ENCODE assay signal across 11 cellular contexts in the genomic region with DNA sequence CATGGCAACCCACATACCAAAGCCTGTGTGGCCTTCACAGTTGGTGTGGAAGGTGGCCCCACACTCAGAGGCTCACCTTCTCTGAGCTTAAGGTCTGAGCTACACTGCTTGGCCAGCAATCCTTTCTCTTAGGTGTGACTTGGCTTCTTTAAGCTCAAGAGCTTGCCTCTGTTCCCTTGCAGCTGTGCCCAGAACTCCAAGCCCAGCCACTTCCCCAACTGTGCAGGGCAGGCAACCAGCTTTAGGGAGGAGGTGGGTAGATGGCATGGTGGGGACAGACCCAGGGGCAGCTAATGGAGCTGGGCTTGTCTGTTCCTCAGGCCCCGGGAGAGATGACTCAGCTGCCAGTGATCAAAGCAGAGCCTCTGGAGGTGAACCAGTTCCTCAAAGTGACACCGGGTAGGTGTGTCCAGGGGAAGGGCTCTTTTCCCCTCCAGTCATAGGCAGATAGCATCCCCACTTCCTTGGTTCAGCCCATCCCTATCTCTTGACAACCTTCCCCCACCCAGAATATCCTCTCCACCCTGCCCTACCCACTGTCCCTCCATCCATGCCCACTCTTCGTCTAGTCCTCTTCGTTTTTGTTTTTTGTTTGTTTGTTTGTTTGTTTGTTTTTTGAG. TPM values are rescaled to one million over a fixed set of nuclear protein-coding genes. Genes with fewer than 3 reads are reported as not detected.
DNase-seq lines count a peak whose midpoint lies in the region; ATAC-seq and TF ChIP-seq lines count a peak whose summit lies in the region.
"Had no signal": no experiment of that assay in that cellular context is flagged by ENCODE, and none has a peak within 500 bp of the region (broad histone marks: within the 10 kb centered on the region; RNA-seq: fewer than 3 reads in every experiment).

No MANE protein-coding gene starts in this region.

- H3K4me1 Mint-ChIP-seq in activated T-helper 17 cell treated with anti-CD3 and anti-CD28 coated beads, Interleukin-2, amount 50 U/mL, for 72 hours: peaks cover 5% of the 10 kb centered on the region

- in situ Hi-C loops in KBM-7 (cut with MboI; ENCODE audit: low pct_unique_long_range_greater_than_20kb, low sequenced_read_pairs): no loop called here

- TF ChIP-seq CTCF in BE2C (IDR thresholded peaks at IDR 0.05; ENCODE audit: low read depth, low read length): no peak

- H3K4me3 ChIP-seq in BE2C (ENCODE audit: low read depth, low read length): no peak overlapping the region

- peak; percentile 69 for ATAC-seq in GM19452 (IDR thresholded peaks at IDR 0.05; ENCODE audit: unreplicated experiment)
- peak; percentile 12 for ATAC-seq in activated T-helper 17 cell treated with anti-CD3 and anti-CD28 coated beads, Interleukin-2, amount 50 U/mL, for 72 hours (replicated peaks)
- no peak for ATAC-seq in HG03159 (IDR thresholded peaks at IDR 0.05; ENCODE audit: unreplicated experiment)
- no peak for ATAC-seq in HG02763 (IDR thresholded peaks at IDR 0.05; ENCODE audit: unreplicated experiment)
- ATAC-seq: naive thymus-derived CD8-positive, alpha-beta T cell had no signal

- no peak overlapping the region for H3K4me3 Mint-ChIP-seq in activated T-helper 17 cell treated with anti-CD3 and anti-CD28 coated beads, Interleukin-2, amount 50 U/mL, for 72 hours
- H3K4me3 Mint-ChIP-seq: CD4-positive, alpha-beta T cell had no signal

- DNase-seq in BE2C (peak; percentile 29), KBM-7 (peak; percentile 63), AG08395 (ENCODE audit: low spot score) (no peak), kidney glomerular epithelial cell (lab: John Stamatoyannopoulos, UW) (no peak)
- DNase-seq: CD4-positive, alpha-beta T cell; central memory CD4-positive, alpha-beta T cell; naive thymus-derived CD8-positive, alpha-beta T cell had no signal

- no peaks in the 10 kb centered on the region for H3K9me3 Mint-ChIP-seq in activated T-helper 17 cell treated with anti-CD3 and anti-CD28 coated beads, Interleukin-2, amount 50 U/mL, for 72 hours
- H3K9me3 Mint-ChIP-seq: CD4-positive, alpha-beta T cell; naive thymus-derived CD8-positive, alpha-beta T cell had no signal

- H3K27me3 Mint-ChIP-seq in activated T-helper 17 cell treated with anti-CD3 and anti-CD28 coated beads, Interleukin-2, amount 50 U/mL, for 72 hours: no peaks in the 10 kb centered on the region
- H3K27me3 Mint-ChIP-seq: CD4-positive, alpha-beta T cell had no signal

- no peak overlapping the region for H3K27ac Mint-ChIP-seq in activated T-helper 17 cell treated with anti-CD3 and anti-CD28 coated beads, Interleukin-2, amount 50 U/mL, for 72 hours
- H3K27ac Mint-ChIP-seq: CD4-positive, alpha-beta T cell had no signal

- no peaks in the 10 kb centered on the region for H3K9me3 ChIP-seq in BE2C

- no peaks in the 10 kb centered on the region for H3K36me3 ChIP-seq in BE2C

- H3K4me1 ChIP-seq in BE2C: no peaks in the 10 kb centered on the region

- no peaks in the 10 kb centered on the region for H3K27me3 ChIP-seq in BE2C

- H3K36me3 Mint-ChIP-seq in activated T-helper 17 cell treated with anti-CD3 and anti-CD28 coated beads, Interleukin-2, amount 50 U/mL, for 72 hours (ENCODE audit: low read depth): no peaks in the 10 kb centered on the region
- H3K36me3 Mint-ChIP-seq: naive thymus-derived CD8-positive, alpha-beta T cell had no signal

RNA-seq across cellular contexts. Expression of a gene that starts 32.3 kb away (rescaled TPM):
- polyA plus RNA-seq in BE2C (2012; ENCODE audit: insufficient read depth, insufficient read length, low read depth): 0.42 TPM
- total RNA-seq in activated T-helper 17 cell treated with anti-CD3 and anti-CD28 coated beads, Interleukin-2, amount 50 U/mL, for 72 hours: not detected
- total RNA-seq: CD4-positive, alpha-beta T cell; naive thymus-derived CD8-positive, alpha-beta T cell had no signal
- polyA plus RNA-seq: naive thymus-derived CD8-positive, alpha-beta T cell had no signal

RNA-seq across cellular contexts. Expression of a gene that starts 37.5 kb away (rescaled TPM):
- 74.7 TPM for polyA plus RNA-seq in BE2C (2012; ENCODE audit: insufficient read depth, insufficient read length, low read depth)
- total RNA-seq in activated T-helper 17 cell treated with anti-CD3 and anti-CD28 coated beads, Interleukin-2, amount 50 U/mL, for 72 hours: 100 to 1,000 TPM in 1 of 2 donors, 10 to 100 TPM in 1; 78.9 to 100 TPM

Comparison
In these comparisons a context has a peak if more than half of its experiments do, and no peak if none do; other contexts are left out.
1. DNase-seq: peak in BE2C (single experiment) and KBM-7 (single experiment); none in AG08395 (single experiment) and kidney glomerular epithelial cell (single experiment).
2. ATAC-seq: peak in GM19452 (single experiment) and activated T-helper 17 cell treated with anti-CD3 and anti-CD28 coated beads, Interleukin-2, amount 50 U/mL, for 72 hours (single experiment); none in HG03159 (single experiment) and HG02763 (single experiment).